2 cellular contexts compared by ENCODE assay signal in the genomic region with DNA sequence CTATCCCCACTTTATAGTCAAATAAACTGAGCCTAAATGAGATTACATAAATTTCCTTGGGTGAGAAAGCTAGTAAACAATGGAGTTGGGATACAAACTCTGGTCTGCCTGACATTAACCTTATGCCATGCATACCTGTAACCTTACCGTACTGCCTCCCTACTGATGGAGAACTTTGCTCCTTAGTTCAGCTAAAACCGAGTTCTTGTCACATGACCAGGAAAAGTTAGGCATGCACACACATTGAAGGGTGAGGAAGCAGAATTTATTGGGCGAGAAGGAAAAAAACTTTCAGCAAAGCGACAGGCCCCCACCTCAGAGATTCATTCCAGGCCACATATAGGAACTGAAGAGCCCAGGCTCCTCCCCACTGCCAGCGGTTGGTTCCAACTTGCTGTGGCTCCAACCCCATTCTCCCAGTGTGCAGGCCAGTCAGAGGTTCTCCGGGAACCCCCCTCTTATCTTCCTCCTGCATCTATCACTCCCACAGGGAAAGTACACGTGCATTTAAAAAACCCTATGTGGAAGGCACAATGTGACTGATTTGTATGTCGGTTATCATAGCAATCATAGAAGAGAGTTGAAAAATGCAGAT.
TF ChIP-seq lines count a peak whose summit lies in the region.

No MANE protein-coding gene starts in this region.

TF ChIP-seq in GM12891, 5 proteins besides CTCF, POLR2A, EP300 and RAD21:
- TF ChIP-seq SPI1 (IDR thresholded peaks at IDR 0.05; ENCODE audit: low read depth, low read length) (no peak), PAX5 (IDR thresholded peaks at IDR 0.05; ENCODE audit: insufficient read depth, low read length, severe bottlenecking) (no peak), TAF1 (IDR thresholded peaks at IDR 0.05; ENCODE audit: low read depth, low read length) (no peak), POLR2AphosphoS5 (IDR thresholded peaks at IDR 0.05; ENCODE audit: low read depth, low read length) (no peak), POU2F2 (IDR thresholded peaks at IDR 0.05; ENCODE audit: low read depth, low read length) (no peak)
TF ChIP-seq in GM12891: peak in this region for 0.

TF ChIP-seq in H1, 55 proteins besides CTCF, POLR2A, EP300 and RAD21:
- no peak for TF ChIP-seq ASH2L (IDR thresholded peaks at IDR 0.05; ENCODE audit: low read length)
- TF ChIP-seq BRCA1 (IDR thresholded peaks at IDR 0.05; ENCODE audit: low read depth, low read length) = no peak
- TF ChIP-seq, protein P1, sequence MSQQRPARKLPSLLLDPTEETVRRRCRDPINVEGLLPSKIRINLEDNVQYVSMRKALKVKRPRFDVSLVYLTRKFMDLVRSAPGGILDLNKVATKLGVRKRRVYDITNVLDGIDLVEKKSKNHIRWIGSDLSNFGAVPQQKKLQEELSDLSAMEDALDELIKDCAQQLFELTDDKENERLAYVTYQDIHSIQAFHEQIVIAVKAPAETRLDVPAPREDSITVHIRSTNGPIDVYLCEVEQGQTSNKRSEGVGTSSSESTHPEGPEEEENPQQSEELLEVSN (IDR thresholded peaks at IDR 0.05) = no peak
- TF ChIP-seq BCL11A (IDR thresholded peaks at IDR 0.05; ENCODE audit: low read depth in 2 of 2, low read length in 2 of 2) = no peak
- TF ChIP-seq NRF1 (IDR thresholded peaks at IDR 0.05; ENCODE audit: low read depth, low read length) = no peak
- no peak for TF ChIP-seq RNF2 (IDR thresholded peaks at IDR 0.05; ENCODE audit: borderline replicate concordance, low read depth, low read length, missing control alignments, poor library complexity, severe bottlenecking)
- no peak for TF ChIP-seq TEAD4 (IDR thresholded peaks at IDR 0.05; ENCODE audit: low read depth, low read length)
- TF ChIP-seq CBX8 (IDR thresholded peaks at IDR 0.05; ENCODE audit: borderline replicate concordance, low read depth, low read length) = no peak
- TF ChIP-seq EGR1 (IDR thresholded peaks at IDR 0.05; ENCODE audit: borderline replicate concordance, low read depth, low read length) = no peak
- no peak for TF ChIP-seq ZNF274 (IDR thresholded peaks at IDR 0.05; ENCODE audit: borderline replicate concordance, extremely low read depth, low read length)
- TF ChIP-seq CHD2 (IDR thresholded peaks at IDR 0.05; ENCODE audit: low read length) = no peak
